ENCODE assay signal across 8 cellular contexts in the genomic region with DNA sequence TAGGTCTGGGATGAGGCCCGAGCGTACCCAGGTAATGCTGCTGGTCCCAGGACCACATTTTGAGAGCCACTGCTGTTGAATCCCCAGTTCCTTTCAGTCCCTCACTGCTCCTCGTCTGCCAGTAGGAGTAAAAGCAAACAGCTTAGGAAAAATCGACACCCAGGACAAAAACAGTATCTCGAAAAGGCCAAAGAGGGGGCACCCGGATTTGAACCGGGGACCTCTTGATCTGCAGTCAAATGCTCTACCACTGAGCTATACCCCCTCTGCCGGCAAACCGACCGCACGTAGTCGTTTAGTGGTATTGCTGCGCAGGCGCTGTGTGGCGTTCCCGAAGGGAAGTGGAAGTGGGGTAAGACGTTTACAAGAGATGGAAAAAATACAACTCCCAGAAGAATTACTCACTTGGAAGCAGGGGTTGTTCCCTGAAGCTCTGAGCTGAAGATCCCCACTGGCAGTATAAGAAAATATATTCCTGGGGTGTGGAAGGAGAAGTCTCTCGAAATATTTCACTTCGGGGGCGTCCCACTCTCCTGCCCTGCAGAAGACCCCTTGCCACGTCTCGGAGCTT. TPM values are rescaled to one million over a fixed set of nuclear protein-coding genes. Genes with fewer than 3 reads are reported as not detected.
DNase-seq lines count a peak whose midpoint lies in the region; ATAC-seq and TF ChIP-seq lines count a peak whose summit lies in the region.

No MANE protein-coding gene starts in this region.

- TF ChIP-seq CTCF in astrocyte of the cerebellum (IDR thresholded peaks at IDR 0.05; ENCODE audit: low read depth, low read length, missing control alignments), result peak; percentile 24

- peak overlapping the region; percentile 95 for H3K4me3 ChIP-seq in astrocyte of the cerebellum (ENCODE audit: low read depth, low read length)
- peak overlapping the region; percentile 71 for H3K4me3 ChIP-seq in urinary bladder (ENCODE audit: low read depth, low read length)

- ATAC-seq in HG02759 (IDR thresholded peaks at IDR 0.05; ENCODE audit: unreplicated experiment), result peak; percentile 46

- H3K36me3 ChIP-seq in urinary bladder (ENCODE audit: insufficient read depth), result no peaks in the 10 kb centered on the region

- no peaks in the 10 kb centered on the region for H3K4me1 ChIP-seq in urinary bladder (ENCODE audit: insufficient read depth)

- WGBS in urinary bladder, result under 1% methylated on average over 22 of the region's 22 CpGs

- in situ Hi-C loops in astrocyte of the cerebellum (cut with HindIII; ENCODE audit: low sequenced_read_pairs), result no loop called here

- peak; percentile 92 for DNase-seq in EH (ENCODE audit: low read depth)
- DNase-seq in NCI-H2029 (lab: John Stamatoyannopoulos, UW), result peak; percentile 56
- DNase-seq in T1000 (lab: John Stamatoyannopoulos, UW), result peak; percentile 93
- peak; percentile 75 for DNase-seq in astrocyte of the cerebellum (ENCODE audit: low read depth)
- peak; percentile 84 for DNase-seq in hepatic stellate cell (ENCODE audit: low spot score)
- peak; percentile 57 for DNase-seq in pulmonary artery endothelial cell (ENCODE audit: low read depth, low spot score)

- peak overlapping the region; percentile 85 for H3K27ac ChIP-seq in urinary bladder (ENCODE audit: low read depth)

RNA-seq across cellular contexts. Expression of gene PLXDC1, which starts 2.2 kb away (rescaled TPM):
- total RNA-seq in pulmonary artery endothelial cell (not detected in 2 replicates), urinary bladder (12.7 TPM)
- 7.1 TPM for polyA plus RNA-seq in urinary bladder

RNA-seq across cellular contexts. Expression of gene ARL5C, which starts 12.3 kb away (rescaled TPM):
- total RNA-seq in pulmonary artery endothelial cell, result not detected in 2 replicates
- total RNA-seq in urinary bladder, result 0.37 TPM
- polyA plus RNA-seq in urinary bladder, result not detected

RNA-seq across cellular contexts. Expression of gene CACNB1, which starts 43.8 kb away (rescaled TPM):
- 2.0 and 2.3 TPM in 2 replicates for total RNA-seq in pulmonary artery endothelial cell
- 9.1 TPM for total RNA-seq in urinary bladder
- 7.4 TPM for polyA plus RNA-seq in urinary bladder

RNA-seq across cellular contexts. Expression of gene RPL19, which starts 46.5 kb away (rescaled TPM):
- total RNA-seq in pulmonary artery endothelial cell, result 1,524 and 2,115 TPM in 2 replicates
- total RNA-seq in urinary bladder, result 1,329 TPM
- polyA plus RNA-seq in urinary bladder, result 2,653 TPM

Comparison
In these comparisons a context has a peak if more than half of its experiments do, and no peak if none do; other contexts are left out.
1. Peak in every context shown above with its lines: DNase-seq, ATAC-seq, H3K4me3 ChIP-seq and H3K27ac ChIP-seq.
2. RNA of gene PLXDC1, which starts 2.2 kb away (total RNA-seq): 12.7 TPM in urinary bladder (single experiment); not detected in pulmonary artery endothelial cell; every median in the first group is over 10 times any median in the second.